27 cellular contexts compared by ENCODE assay signal in the genomic region with DNA sequence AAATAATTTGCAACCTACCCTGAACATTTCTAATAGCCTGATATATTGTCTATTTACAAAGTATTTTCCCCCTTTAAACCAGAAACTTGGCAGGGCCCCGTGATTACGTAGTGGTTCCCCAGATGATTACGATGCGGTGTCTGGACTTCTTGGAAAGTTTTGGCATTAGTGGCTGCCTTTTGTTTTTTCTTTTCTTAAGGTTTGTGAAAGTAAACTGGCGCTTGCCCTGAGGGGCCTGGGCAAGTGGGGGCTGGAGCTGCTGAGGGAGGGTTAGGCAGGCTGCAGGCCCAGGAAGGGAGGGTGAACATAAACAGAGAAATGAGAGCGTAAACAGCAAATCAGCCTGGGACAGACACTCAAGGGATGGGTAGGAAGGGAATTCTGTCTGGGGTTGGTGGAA.
A peak's percentile ranks its signal among the peaks of the same experiment; 100 is the strongest.
DNase-seq lines count a peak whose midpoint lies in the region; ATAC-seq, FAIRE-seq and TF ChIP-seq lines count a peak whose summit lies in the region.
"Had no signal": no experiment of that assay in that cellular context is flagged by ENCODE, and none has a peak within 500 bp of the region (broad histone marks: within the 10 kb centered on the region; RNA-seq: fewer than 3 reads in every experiment).

No MANE protein-coding gene starts in this region.

- no peaks in the 10 kb centered on the region for H3K4me1 ChIP-seq in right cardiac atrium (ENCODE audit: control insufficient read depth, insufficient read depth, low read length)
- no peaks in the 10 kb centered on the region for H3K4me1 ChIP-seq in mesenchymal stem cell (ENCODE audit: control insufficient read depth, insufficient read depth, low read depth, low read length)
- no peaks in the 10 kb centered on the region for H3K4me1 ChIP-seq in neural progenitor cell
- H3K4me1 ChIP-seq: BLaER1 treated with 17β-estradiol and CSF1 and Interleukin-3, amounts not matched to agents 10 nM and 100 nM; left lung; upper lobe of right lung had no signal

- H3K4me3 ChIP-seq in right cardiac atrium (ENCODE audit: low read length) (no peak overlapping the region), mesenchymal stem cell (ENCODE audit: insufficient read depth in 1 of 2, low read depth in 1 of 2, low read length in 2 of 2) (peak overlapping the region in 1 of 2 experiments; percentile 12), neural progenitor cell (no peak overlapping the region)
- H3K4me3 ChIP-seq: BLaER1 treated with 17β-estradiol and CSF1 and Interleukin-3, amounts not matched to agents 10 nM and 100 nM; left lung; mucosa of descending colon; upper lobe of right lung had no signal

- no peak overlapping the region for H3K23ac ChIP-seq in mesenchymal stem cell (ENCODE audit: low read length in 2 of 2)

- H4K91ac ChIP-seq in mesenchymal stem cell (ENCODE audit: low read length): no peak overlapping the region

- peaks cover 2% of the 10 kb centered on the region for H3K9me3 Mint-ChIP-seq in neural progenitor cell
- H3K9me3 Mint-ChIP-seq: activated CD4-positive, alpha-beta T cell treated with anti-CD3 and anti-CD28 coated beads, Interleukin-2, amount 10 ng/mL, durations not matched to agents 24 days and 14 days; activated T-helper 17 cell treated with anti-CD3 and anti-CD28 coated beads, Interleukin-2, amount 50 U/mL, for 72 hours had no signal

- H2AFZ ChIP-seq in mesenchymal stem cell (ENCODE audit: low read depth, low read length) (peak overlapping the region; percentile 44), neural progenitor cell (replicated peaks) (no peak overlapping the region)

- H2BK12ac ChIP-seq in mesenchymal stem cell (ENCODE audit: low read length in 2 of 2): no peak overlapping the region

- peak in 2 of 3 donors; percentile 19 to 48 for DNase-seq in right cardiac atrium
- DNase-seq in left ventricle myocardium superior: no peak
- DNase-seq in mesenchymal stem cell: peak; percentile 54
- no peak for DNase-seq in activated gamma-delta T cell treated with Interleukin-2 at 50 U/mL for 16 hours
- DNase-seq in neural progenitor cell (ENCODE audit: low spot score): no peak
- no peak for DNase-seq in HK-2 (ENCODE audit: unreplicated experiment)
- DNase-seq: activated CD4-positive, alpha-beta T cell treated with anti-CD3 and anti-CD28 coated beads, Interleukin-2, amount 10 ng/mL, durations not matched to agents 24 days and 14 days; activated naive CD8-positive, alpha-beta T cell treated with anti-CD3 and anti-CD28 coated beads, Interleukin-2, amount 10 ng/mL, durations not matched to agents 7 days and 5 days; Calu3; dermis blood vessel endothelial cell; left lung; NCI-H2107; NCI-H774; OCI-M1; SHP77; stimulated activated CD4-positive, alpha-beta T cell treated with anti-CD3 and anti-CD28 coated beads, Interleukin-4, amount 100 ng/mL, for 1 hour; T-cell; upper lobe of right lung had no signal

- H3F3A ChIP-seq in neural progenitor cell (ENCODE audit: low read depth): no peaks in the 10 kb centered on the region

- WGBS in right cardiac atrium: 43% methylated on average over 6 of the region's 6 CpGs
- WGBS in mesenchymal stem cell: 23% methylated on average over 6 of the region's 6 CpGs

- H3K79me1 ChIP-seq in mesenchymal stem cell (replicated peaks; ENCODE audit: low read length, poor library complexity, severe bottlenecking): no peaks in the 10 kb centered on the region

- H3K27ac ChIP-seq in right cardiac atrium (ENCODE audit: low read length) (no peak overlapping the region), mesenchymal stem cell (ENCODE audit: low read length, poor library complexity, severe bottlenecking) (no peak overlapping the region), neural progenitor cell (no peak overlapping the region)
- H3K27ac ChIP-seq: BLaER1 treated with 17β-estradiol and CSF1 and Interleukin-3, amounts not matched to agents 10 nM and 100 nM; left lung; neutrophil; upper lobe of right lung had no signal

- H4K20me1 ChIP-seq in neural progenitor cell (ENCODE audit: low read depth): no peaks in the 10 kb centered on the region
- H4K20me1 ChIP-seq: BLaER1 treated with 17β-estradiol and CSF1 and Interleukin-3, amounts not matched to agents 10 nM and 100 nM had no signal

- no peaks in the 10 kb centered on the region for H3K36me3 Mint-ChIP-seq in neural progenitor cell
- H3K36me3 Mint-ChIP-seq: activated naive CD8-positive, alpha-beta T cell treated with anti-CD3 and anti-CD28 coated beads, Interleukin-2, amount 10 ng/mL, durations not matched to agents 7 days and 5 days had no signal

- H3K27ac Mint-ChIP-seq in neural progenitor cell: no peak overlapping the region
- H3K27ac Mint-ChIP-seq: activated CD4-positive, alpha-beta T cell treated with anti-CD3 and anti-CD28 coated beads, Interleukin-2, amount 10 ng/mL, durations not matched to agents 24 days and 14 days; activated naive CD8-positive, alpha-beta T cell treated with anti-CD3 and anti-CD28 coated beads, Interleukin-2, amount 10 ng/mL, durations not matched to agents 7 days and 5 days; activated T-helper 17 cell treated with anti-CD3 and anti-CD28 coated beads, Interleukin-2, amount 50 U/mL, for 72 hours; T-cell had no signal

- ATAC-seq in right cardiac atrium (no peak), left ventricle myocardium superior (no peak), GM19351 (IDR thresholded peaks at IDR 0.05; ENCODE audit: unreplicated experiment) (no peak)
- ATAC-seq: activated T-helper 17 cell treated with anti-CD3 and anti-CD28 coated beads, Interleukin-2, amount 50 U/mL, for 72 hours; left lung; mucosa of descending colon; T-cell; upper lobe of right lung had no signal

- peaks cover 9% of the 10 kb centered on the region for H3K4me1 Mint-ChIP-seq in neural progenitor cell
- H3K4me1 Mint-ChIP-seq: activated CD4-positive, alpha-beta T cell treated with anti-CD3 and anti-CD28 coated beads, Interleukin-2, amount 10 ng/mL, durations not matched to agents 24 days and 14 days; activated naive CD8-positive, alpha-beta T cell treated with anti-CD3 and anti-CD28 coated beads, Interleukin-2, amount 10 ng/mL, durations not matched to agents 7 days and 5 days; activated T-helper 17 cell treated with anti-CD3 and anti-CD28 coated beads, Interleukin-2, amount 50 U/mL, for 72 hours; T-cell had no signal

- no peaks in the 10 kb centered on the region for H3K79me2 ChIP-seq in neural progenitor cell (ENCODE audit: low read depth)

- H3K36me3 ChIP-seq in mesenchymal stem cell (ENCODE audit: control insufficient read depth in 1 of 2, insufficient read depth in 2 of 2, low read depth in 1 of 2, low read length in 2 of 2): no peaks in the 10 kb centered on the region
- no peaks in the 10 kb centered on the region for H3K36me3 ChIP-seq in neural progenitor cell
- H3K36me3 ChIP-seq: BLaER1 treated with 17β-estradiol and CSF1 and Interleukin-3, amounts not matched to agents 10 nM and 100 nM; left lung; neutrophil; upper lobe of right lung had no signal

- H3K9me3 ChIP-seq in right cardiac atrium (ENCODE audit: control insufficient read depth, low read length): no peaks in the 10 kb centered on the region
- no peaks in the 10 kb centered on the region for H3K9me3 ChIP-seq in mesenchymal stem cell (ENCODE audit: control insufficient read depth, low read length)
- no peaks in the 10 kb centered on the region for H3K9me3 ChIP-seq in neural progenitor cell (ENCODE audit: low read depth)
- H3K9me3 ChIP-seq: left lung, mucosa of descending colon, neutrophil, upper lobe of right lung had no signal

- H2BK5ac ChIP-seq in mesenchymal stem cell (ENCODE audit: low read depth, low read length, poor library complexity, severe bottlenecking): no peak overlapping the region

- H3K27me3 ChIP-seq in right cardiac atrium (ENCODE audit: control insufficient read depth, insufficient read depth): no peaks in the 10 kb centered on the region
- H3K27me3 ChIP-seq in mesenchymal stem cell (ENCODE audit: control insufficient read depth in 1 of 2, insufficient read depth in 1 of 2, low read length in 2 of 2): peaks cover 41 to 43% of the 10 kb centered on the region in 2 experiments
- no peaks in the 10 kb centered on the region for H3K27me3 ChIP-seq in neural progenitor cell
- H3K27me3 ChIP-seq: BLaER1 treated with 17β-estradiol and CSF1 and Interleukin-3, amounts not matched to agents 10 nM and 100 nM; left lung; neutrophil; upper lobe of right lung had no signal

- no peak overlapping the region for H3K4ac ChIP-seq in mesenchymal stem cell (ENCODE audit: low read depth in 1 of 2, low read length in 2 of 2)

- H2AK5ac ChIP-seq in mesenchymal stem cell (ENCODE audit: low read length, severe bottlenecking): no peak overlapping the region

- peaks cover 16% of the 10 kb centered on the region for H3K27me3 Mint-ChIP-seq in neural progenitor cell (ENCODE audit: insufficient read depth, low read depth)
- H3K27me3 Mint-ChIP-seq: activated CD4-positive, alpha-beta T cell treated with anti-CD3 and anti-CD28 coated beads, Interleukin-2, amount 10 ng/mL, durations not matched to agents 24 days and 14 days; activated naive CD8-positive, alpha-beta T cell treated with anti-CD3 and anti-CD28 coated beads, Interleukin-2, amount 10 ng/mL, durations not matched to agents 7 days and 5 days; activated T-helper 17 cell treated with anti-CD3 and anti-CD28 coated beads, Interleukin-2, amount 50 U/mL, for 72 hours; T-cell had no signal

- peak; percentile 85 for FAIRE-seq in endometrium (lab: Jason Lieb, UNC)
- FAIRE-seq: A204.1, endothelial cell of umbilical vein, GM18507 had no signal

- H4K8ac ChIP-seq in mesenchymal stem cell (ENCODE audit: low read length): no peak overlapping the region

- H2BK120ac ChIP-seq in mesenchymal stem cell (ENCODE audit: low read depth, low read length): no peak overlapping the region

- intact Hi-C loops in right cardiac atrium (cut with DNase I): no loop called here
- intact Hi-C loops in left ventricle myocardium superior (cut with micrococcal nuclease): no loop called here

- H3K4me2 ChIP-seq in mesenchymal stem cell (ENCODE audit: low read length, poor library complexity, severe bottlenecking) (no peak overlapping the region), neural progenitor cell (no peak overlapping the region)
- H3K4me2 ChIP-seq: BLaER1 treated with 17β-estradiol and CSF1 and Interleukin-3, amounts not matched to agents 10 nM and 100 nM had no signal

- no peak for TF ChIP-seq CTCF in neural progenitor cell (IDR thresholded peaks at IDR 0.05)

- no peak overlapping the region for H3K4me3 Mint-ChIP-seq in neural progenitor cell
- H3K4me3 Mint-ChIP-seq: activated CD4-positive, alpha-beta T cell treated with anti-CD3 and anti-CD28 coated beads, Interleukin-2, amount 10 ng/mL, durations not matched to agents 24 days and 14 days; activated naive CD8-positive, alpha-beta T cell treated with anti-CD3 and anti-CD28 coated beads, Interleukin-2, amount 10 ng/mL, durations not matched to agents 7 days and 5 days; activated T-helper 17 cell treated with anti-CD3 and anti-CD28 coated beads, Interleukin-2, amount 50 U/mL, for 72 hours; T-cell had no signal

- no peak overlapping the region for H3K14ac ChIP-seq in mesenchymal stem cell (ENCODE audit: low read length in 2 of 2)

- H3K18ac ChIP-seq in mesenchymal stem cell (ENCODE audit: low read depth in 1 of 2, low read length in 2 of 2): no peak overlapping the region

- H3K9ac ChIP-seq in mesenchymal stem cell (ENCODE audit: low read length) (peak overlapping the region; percentile 57), neural progenitor cell (no peak overlapping the region)
- H3K9ac ChIP-seq: BLaER1 treated with 17β-estradiol and CSF1 and Interleukin-3, amounts not matched to agents 10 nM and 100 nM had no signal

- H2BK15ac ChIP-seq in mesenchymal stem cell (ENCODE audit: low read depth, poor library complexity, severe bottlenecking): peak overlapping the region; percentile 17

Comparison
In these comparisons a context has a peak if more than half of its experiments do, and no peak if none do; other contexts are left out.
1. DNase-seq: peak in right cardiac atrium (2 of 3) and mesenchymal stem cell (single experiment); none in left ventricle myocardium superior (single experiment), activated gamma-delta T cell treated with Interleukin-2 at 50 U/mL for 16 hours (single experiment), neural progenitor cell (single experiment) and HK-2 (single experiment).